8 cellular contexts compared by ENCODE assay signal in the genomic region with DNA sequence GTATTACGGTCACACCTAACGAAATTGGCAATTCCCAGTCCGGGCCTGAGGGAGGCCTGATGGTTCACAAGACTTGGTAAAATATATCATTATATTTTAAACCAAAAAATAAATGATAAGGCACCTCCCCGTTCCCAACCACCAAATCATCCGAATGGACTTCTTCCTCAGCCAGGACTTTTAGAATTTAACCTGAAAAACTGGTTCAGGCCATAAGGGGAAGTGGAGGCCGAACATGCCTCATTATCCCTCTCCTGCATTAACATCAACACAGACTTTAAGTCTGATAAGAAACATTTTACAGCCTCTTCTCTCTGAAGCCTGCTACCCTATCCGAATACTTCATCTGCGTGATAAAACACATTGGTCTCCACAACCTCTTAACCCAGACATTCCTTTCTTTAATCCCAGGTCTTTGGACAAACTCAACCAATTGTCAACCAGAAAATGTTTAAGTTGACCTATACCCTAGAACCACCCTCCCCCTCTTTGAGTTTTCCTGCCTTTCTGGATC. TPM values are rescaled to one million over a fixed set of nuclear protein-coding genes. Genes with fewer than 3 reads are reported as not detected.
A peak's percentile ranks its signal among the peaks of the same experiment; 100 is the strongest.
DNase-seq lines count a peak whose midpoint lies in the region; ATAC-seq and TF ChIP-seq lines count a peak whose summit lies in the region.

No MANE protein-coding gene starts in this region.

- WGBS in heart right ventricle, 2 donors: 49 to 52% methylated on average over 8 of the region's 8 CpGs
- 23 to 26% methylated on average over 8 of the region's 8 CpGs for WGBS in body of pancreas, 2 donors
- whole genome bisulfite sequencing in urinary bladder: 31% methylated on average over 8 of the region's 8 CpGs

- TF ChIP-seq CTCF in heart right ventricle (IDR thresholded peaks at IDR 0.05) (no peak), body of pancreas (IDR thresholded peaks at IDR 0.05) (no peak)

- H3K36me3 Mint-ChIP-seq in memory B cell: no peaks in the 10 kb centered on the region

- TF ChIP-seq POLR2A in body of pancreas (IDR thresholded peaks at IDR 0.05): no peak

- H3K36me3 ChIP-seq in heart right ventricle (no peaks in the 10 kb centered on the region), body of pancreas (replicated peaks in 1 of 2; ENCODE audit: insufficient read depth in 1 of 2, low read depth in 2 of 2) (no peaks in the 10 kb centered on the region), urinary bladder (ENCODE audit: insufficient read depth) (no peaks in the 10 kb centered on the region)

- H3K27me3 Mint-ChIP-seq in memory B cell: no peaks in the 10 kb centered on the region

- H3K4me3 ChIP-seq in heart right ventricle: peak overlapping the region in 9 of 10 donors; percentile 74 to 93 (median 79)
- H3K4me3 ChIP-seq in body of pancreas: peak overlapping the region; percentile 79 to 84
- H3K4me3 ChIP-seq in urinary bladder (ENCODE audit: low read depth, low read length): peak overlapping the region; percentile 92

- intact Hi-C loops in heart right ventricle (cut with DNase I) (loop anchor here in 8 of 10 donors (5.0 to 10.0 kb wide), 6 partner anchors 90 to 1978 kb away; no protein-coding TSS in a partner anchor), cardiac septum (cut with DNase I) (loop anchor here (5.0 to 10.0 kb wide), 2 partner anchors 97 to 390 kb away; a partner anchor contains a TSS), body of pancreas (cut with DNase I) (no loop called here)

- H3K27ac Mint-ChIP-seq in memory B cell: peak overlapping the region; percentile 42

- H3K27ac ChIP-seq in heart right ventricle: peak overlapping the region; percentile 77 to 94 (median 88)
- H3K27ac ChIP-seq in body of pancreas: peak overlapping the region in 3 of 4 donors; percentile 87 to 93 (median 92)
- no peak overlapping the region for H3K27ac ChIP-seq in urinary bladder (ENCODE audit: low read depth)

- H3K9me3 ChIP-seq in heart right ventricle: peaks cover 0 to 11% (median 0%) of the 10 kb centered on the region in 11 donors
- H3K9me3 ChIP-seq in body of pancreas: no peaks in the 10 kb centered on the region

- H3K4me1 ChIP-seq in heart right ventricle (peaks cover 0 to 27% (median 17%) of the 10 kb centered on the region in 9 donors), body of pancreas (peaks cover 16% of the 10 kb centered on the region), urinary bladder (ENCODE audit: insufficient read depth) (no peaks in the 10 kb centered on the region)

- no peaks in the 10 kb centered on the region for H3K27me3 ChIP-seq in heart right ventricle
- H3K27me3 ChIP-seq in body of pancreas: no peaks in the 10 kb centered on the region

- H3K9me3 Mint-ChIP-seq in memory B cell: peaks cover 5% of the 10 kb centered on the region

- H3K4me1 Mint-ChIP-seq in memory B cell: peaks cover 5% of the 10 kb centered on the region

- peak overlapping the region; percentile 82 for H3K4me3 Mint-ChIP-seq in memory B cell

- no peak for ATAC-seq in heart right ventricle
- no peak for ATAC-seq in body of pancreas
- ATAC-seq in memory B cell (ENCODE audit: low read depth): no peak
- no peak for ATAC-seq in HG02642 (IDR thresholded peaks at IDR 0.05; ENCODE audit: poor library complexity, unreplicated experiment)

- DNase-seq in heart right ventricle (no peak), cardiac septum (ENCODE audit: low spot score) (no peak), body of pancreas (no peak), memory B cell (ENCODE audit: low spot score in 2 of 2) (no peak), NCI-H1105 treated with DMSO at 0.1 percent for 48 hours (lab: John Stamatoyannopoulos, UW) (no peak), Kasumi-1 (lab: John Stamatoyannopoulos, UW) (no peak)

RNA-seq across cellular contexts. Expression of a gene that starts 0.8 kb away (rescaled TPM):
- total RNA-seq in heart right ventricle (10 to 100 TPM; 29.4 to 48.2 (median 40.1) TPM), cardiac septum (35.6 TPM), body of pancreas (10 to 100 TPM; 27.4 to 41.0 TPM), urinary bladder (36.3 TPM)
- polyA plus RNA-seq in heart right ventricle (10 to 100 TPM; 28.6 to 49.5 TPM), urinary bladder (57.1 TPM)
